In genomic region chr18:49364821-49365220, GRCh38 we compare ENCODE assay signal across 17 cellular contexts.
DNase-seq lines count a peak whose midpoint lies in the region; ATAC-seq, FAIRE-seq and TF ChIP-seq lines count a peak whose summit lies in the region.
"Had no signal": no experiment of that assay in that cellular context is flagged by ENCODE, and none has a peak within 500 bp of the region (broad histone marks: within the 10 kb centered on the region; RNA-seq: fewer than 3 reads in every experiment).

No MANE protein-coding gene starts in this region.

- CTCF ChIA-PET in HepG2 (lab: Yijun Ruan, JAX; ENCODE audit: low intra/inter-chr PET ratio, low total read pairs) (no interaction called here), mammary epithelial cell (lab: Charles Lee; ENCODE audit: low non-redundant PET) (no interaction called here), SK-N-SH (lab: Yijun Ruan, JAX) (no interaction called here)

- no peak for TF ChIP-seq POLR2A in HepG2 (IDR thresholded peaks at IDR 0.05; ENCODE audit: insufficient read depth in 1 of 2, low read depth in 2 of 2, low read length in 2 of 2)
- TF ChIP-seq POLR2A in right lobe of liver (IDR thresholded peaks at IDR 0.05) = no peak
- TF ChIP-seq POLR2A in thyroid gland (IDR thresholded peaks at IDR 0.05) = no peak

- BruUV-seq in HepG2 (replicated peaks; lab: Mats Ljungman, UMichigan) (no TSS peak), mammary epithelial cell (replicated peaks; lab: Mats Ljungman, UMichigan) (no TSS peak)

- FAIRE-seq in HepG2 (lab: Jason Lieb, UNC) = no peak
- peak; percentile 62 for FAIRE-seq in keratinocyte (lab: Jason Lieb, UNC)
- FAIRE-seq: A204.1, H54 had no signal

- POLR2A ChIA-PET in HepG2 (lab: Yijun Ruan, JAX) = no interaction called here
- POLR2A ChIA-PET in SK-N-SH (lab: Yijun Ruan, JAX) = no interaction called here

- in situ Hi-C loops in HepG2 (cut with HindIII; ENCODE audit: extremely low pct_ligation_motif_present, low pct_unique_long_range_greater_than_20kb) = no loop called here
- in situ Hi-C loops in mammary epithelial cell (cut with MboI; ENCODE audit: low sequenced_read_pairs in 2 of 2) = no loop called here

- DNase-seq in HepG2 (ENCODE audit: low spot score) (no peak), right lobe of liver (no peak), mammary epithelial cell (peak; percentile 11), keratinocyte (ENCODE audit: low read depth, low spot score) (no peak), thyroid gland (no peak), iPS-NIHi7 (ENCODE audit: extremely low spot score) (no peak), SK-N-SH (no peak), NCI-H2227 treated with DMSO at 0.1 percent for 48 hours (lab: John Stamatoyannopoulos, UW) (no peak)
- DNase-seq: C1 segment of cervical spinal cord; CD4-positive, alpha-beta memory T cell; DMS79 treated with DMSO at 0.1 percent for 48 hours; EL; GF-D8; GM23248 had no signal

- H3K27ac ChIP-seq in HepG2 (ENCODE audit: extremely low read length, insufficient read depth, low read length) (no peak overlapping the region), right lobe of liver (no peak overlapping the region), mammary epithelial cell (ENCODE audit: insufficient read depth, low read depth, low read length) (no peak overlapping the region), keratinocyte (ENCODE audit: control insufficient read depth, insufficient read depth, low read length) (no peak overlapping the region), thyroid gland (peak overlapping the region in 2 of 3 donors; percentile 5 to 33), SK-N-SH (ENCODE audit: low read depth in 2 of 2, low read length in 1 of 2) (no peak overlapping the region)
- H3K27ac ChIP-seq: GM23248 had no signal

- dilution Hi-C loops in mammary epithelial cell (cut with HindIII; ENCODE audit: low sequenced_read_pairs) (no loop called here), keratinocyte (cut with MboI; ENCODE audit: extremely low pct_ligation_motif_present, low sequenced_read_pairs) (no loop called here)

- H3K9me3 ChIP-seq in HepG2 (ENCODE audit: low read length) = no peaks in the 10 kb centered on the region
- H3K9me3 ChIP-seq in right lobe of liver = no peaks in the 10 kb centered on the region
- H3K9me3 ChIP-seq in mammary epithelial cell (replicated peaks; ENCODE audit: insufficient read depth, low read length) = no peaks in the 10 kb centered on the region
- H3K9me3 ChIP-seq in keratinocyte (ENCODE audit: control insufficient read depth, low read depth, low read length) = no peaks in the 10 kb centered on the region
- no peaks in the 10 kb centered on the region for H3K9me3 ChIP-seq in thyroid gland
- no peaks in the 10 kb centered on the region for H3K9me3 ChIP-seq in SK-N-SH

- 90% methylated on average over 1 of the region's 1 CpG for WGBS in HepG2 (ENCODE audit: low lambda C conversion rate)
- WGBS in right lobe of liver (ENCODE audit: insufficient coverage, low coverage, low lambda C conversion rate, missing lambda C conversion rate) = 100% methylated on average over 1 of the region's 1 CpG
- WGBS in mammary epithelial cell (ENCODE audit: low coverage, missing lambda C conversion rate) = 25% methylated on average over 1 of the region's 1 CpG
- WGBS in thyroid gland, 2 donors = 94 to 97% methylated on average over 1 of the region's 1 CpG
- WGBS in SK-N-SH (ENCODE audit: low lambda C conversion rate) = 92% methylated on average over 1 of the region's 1 CpG

- H3K9ac ChIP-seq in HepG2 (ENCODE audit: insufficient read depth, low read depth, low read length) (no peak overlapping the region), mammary epithelial cell (ENCODE audit: insufficient read depth, low read length) (no peak overlapping the region), keratinocyte (ENCODE audit: control insufficient read depth, extremely low read depth, insufficient read depth, low read length) (no peak overlapping the region), SK-N-SH (no peak overlapping the region)
- H3K9ac ChIP-seq: GM23248 had no signal

- no peak for TF ChIP-seq RAD21 in HepG2 (CRISPR knock-in tag; IDR thresholded peaks at IDR 0.05)
- no peak for TF ChIP-seq RAD21 in SK-N-SH (IDR thresholded peaks at IDR 0.05; ENCODE audit: low read length)

- H3K4me1 ChIP-seq in HepG2 (ENCODE audit: insufficient read depth, low read length) (peaks cover 16% of the 10 kb centered on the region), right lobe of liver (no peaks in the 10 kb centered on the region), mammary epithelial cell (ENCODE audit: insufficient read depth, low read length) (peaks cover 9% of the 10 kb centered on the region), keratinocyte (ENCODE audit: control insufficient read depth, extremely low read depth, insufficient read depth, low read length) (peaks cover 3% of the 10 kb centered on the region), thyroid gland (peaks cover 20 to 35% of the 10 kb centered on the region in 2 donors), SK-N-SH (ENCODE audit: control insufficient read depth in 1 of 2, insufficient read depth in 2 of 2, low read depth in 1 of 2, low read length in 1 of 2) (no peaks in the 10 kb centered on the region)

- no peak for ATAC-seq in HepG2
- ATAC-seq in right lobe of liver = no peak
- ATAC-seq: HCT116 had no signal

- H4K20me1 ChIP-seq in HepG2 (ENCODE audit: insufficient read depth, low read length) = no peaks in the 10 kb centered on the region
- no peaks in the 10 kb centered on the region for H4K20me1 ChIP-seq in mammary epithelial cell (ENCODE audit: insufficient read depth, low read length)
- H4K20me1 ChIP-seq in keratinocyte (ENCODE audit: control insufficient read depth, extremely low read depth, insufficient read depth, low read length) = no peaks in the 10 kb centered on the region
- no peaks in the 10 kb centered on the region for H4K20me1 ChIP-seq in SK-N-SH (ENCODE audit: insufficient read depth)

- H3F3A ChIP-seq in SK-N-SH (replicated peaks; ENCODE audit: insufficient read depth) = no peaks in the 10 kb centered on the region

- no peak overlapping the region for H2AFZ ChIP-seq in HepG2 (ENCODE audit: low read length)
- no peak overlapping the region for H2AFZ ChIP-seq in mammary epithelial cell (ENCODE audit: low read depth, low read length)
- no peak overlapping the region for H2AFZ ChIP-seq in keratinocyte (ENCODE audit: control insufficient read depth, low read length)
- no peak overlapping the region for H2AFZ ChIP-seq in SK-N-SH (ENCODE audit: low read depth)
- H2AFZ ChIP-seq: GM23248 had no signal

- H3K9me2 ChIP-seq in SK-N-SH = no peaks in the 10 kb centered on the region

- no peak overlapping the region for H3K4me3 ChIP-seq in HepG2 (replicated peaks in 1 of 3; ENCODE audit: insufficient read depth in 1 of 3, low read depth in 2 of 3, low read length in 3 of 3)
- no peak overlapping the region for H3K4me3 ChIP-seq in right lobe of liver
- no peak overlapping the region for H3K4me3 ChIP-seq in mammary epithelial cell (replicated peaks in 1 of 3; ENCODE audit: insufficient read depth in 1 of 3, low read depth in 2 of 3, low read length in 3 of 3)
- H3K4me3 ChIP-seq in keratinocyte (ENCODE audit: control insufficient read depth in 2 of 3, extremely low read depth in 1 of 3, insufficient read depth in 2 of 3, low read depth in 1 of 3, low read length in 3 of 3) = no peak overlapping the region
- H3K4me3 ChIP-seq in thyroid gland (replicated peaks in 1 of 3) = no peak overlapping the region
- H3K4me3 ChIP-seq in SK-N-SH (ENCODE audit: low read depth in 2 of 2, low read length in 1 of 2) = no peak overlapping the region
- H3K4me3 ChIP-seq: GM23248 had no signal

- intact Hi-C loops in HepG2 (cut with micrococcal nuclease; ENCODE audit: unreplicated experiment) = no loop called here
- intact Hi-C loops in right lobe of liver (cut with DNase I) = no loop called here
- intact Hi-C loops in mammary epithelial cell (cut with micrococcal nuclease) = loop anchor here (5.0 kb wide), 1 partner anchor 113 kb away; no protein-coding TSS in a partner anchor
- intact Hi-C loops in thyroid gland (cut with DNase I) = no loop called here

- H3K4me2 ChIP-seq in HepG2 (ENCODE audit: low read depth, low read length) (no peak overlapping the region), mammary epithelial cell (ENCODE audit: insufficient read depth, low read depth, low read length) (no peak overlapping the region), keratinocyte (ENCODE audit: control insufficient read depth, extremely low read depth, insufficient read depth, low read depth, low read length) (no peak overlapping the region), SK-N-SH (no peak overlapping the region)

- TF ChIP-seq EP300 in HepG2 (IDR thresholded peaks at IDR 0.05; ENCODE audit: low read depth in 2 of 2, low read length in 2 of 2) = no peak
- no peak for TF ChIP-seq EP300 in HepG2 (CRISPR knock-in tag; IDR thresholded peaks at IDR 0.05; ENCODE audit: borderline replicate concordance)
- TF ChIP-seq EP300 in SK-N-SH (IDR thresholded peaks at IDR 0.05; ENCODE audit: borderline replicate concordance in 1 of 2, low read depth in 1 of 2, low read length in 1 of 2) = no peak

- no peak for TF ChIP-seq CTCF in HepG2 (CRISPR knock-in tag; IDR thresholded peaks at IDR 0.05)
- no peak for TF ChIP-seq CTCF in right lobe of liver (IDR thresholded peaks at IDR 0.05)
- TF ChIP-seq CTCF in mammary epithelial cell (conservative IDR thresholded peaks at IDR 0.05 in 1 of 2, IDR thresholded peaks at IDR 0.05 in 1 of 2; ENCODE audit: extremely low read depth in 1 of 2, insufficient read depth in 1 of 2, low read depth in 1 of 2, low read length in 2 of 2) = no peak
- no peak for TF ChIP-seq CTCF in keratinocyte (optimal IDR thresholded peaks at IDR 0.05 in 1 of 3, IDR thresholded peaks at IDR 0.05 in 1 of 3, conservative IDR thresholded peaks at IDR 0.05 in 1 of 3; ENCODE audit: extremely low read depth in 1 of 3, insufficient read depth in 2 of 3, low read length in 3 of 3)
- no peak for TF ChIP-seq CTCF in thyroid gland (IDR thresholded peaks at IDR 0.05)
- TF ChIP-seq CTCF in SK-N-SH (IDR thresholded peaks at IDR 0.05) = no peak

- H3K79me2 ChIP-seq in HepG2 (ENCODE audit: insufficient read depth, low read length) (no peaks in the 10 kb centered on the region), mammary epithelial cell (ENCODE audit: insufficient read depth, low read length) (peaks cover 2% of the 10 kb centered on the region), keratinocyte (ENCODE audit: control insufficient read depth, insufficient read depth, low read length) (no peaks in the 10 kb centered on the region), SK-N-SH (ENCODE audit: insufficient read depth) (no peaks in the 10 kb centered on the region)

- H3K36me3 ChIP-seq in HepG2 (replicated peaks in 1 of 2; ENCODE audit: control insufficient read depth in 1 of 2, insufficient read depth in 2 of 2, low read length in 2 of 2) (peaks cover 0 to 9% of the 10 kb centered on the region in 2 experiments; a peak in 2 of 5 replicates), right lobe of liver (peaks cover 0 to 8% (median 1%) of the 10 kb centered on the region in 4 donors), mammary epithelial cell (ENCODE audit: insufficient read depth, low read length) (no peaks in the 10 kb centered on the region), keratinocyte (ENCODE audit: control insufficient read depth in 2 of 2, extremely low read depth in 1 of 2, insufficient read depth in 2 of 2, low read length in 2 of 2) (no peaks in the 10 kb centered on the region), thyroid gland (no peaks in the 10 kb centered on the region), SK-N-SH (replicated peaks in 1 of 2; ENCODE audit: control insufficient read depth in 1 of 2, insufficient read depth in 2 of 2, low read length in 1 of 2) (peaks cover 0 to 6% of the 10 kb centered on the region in 2 experiments)

- H3K27me3 ChIP-seq in HepG2 (ENCODE audit: control insufficient read depth in 1 of 2, insufficient read depth in 2 of 2, low read length in 2 of 2) = no peaks in the 10 kb centered on the region
- H3K27me3 ChIP-seq in right lobe of liver = no peaks in the 10 kb centered on the region
- no peaks in the 10 kb centered on the region for H3K27me3 ChIP-seq in mammary epithelial cell (ENCODE audit: insufficient read depth, low read length)
- H3K27me3 ChIP-seq in keratinocyte (ENCODE audit: control insufficient read depth, extremely low read depth, insufficient read depth, low read length) = no peaks in the 10 kb centered on the region
- no peaks in the 10 kb centered on the region for H3K27me3 ChIP-seq in thyroid gland
- H3K27me3 ChIP-seq in SK-N-SH (ENCODE audit: insufficient read depth) = no peaks in the 10 kb centered on the region

- no peaks in the 10 kb centered on the region for H3K9me1 ChIP-seq in keratinocyte (ENCODE audit: control insufficient read depth, extremely low read depth, insufficient read depth, low read length)

Comparison
In these comparisons a context has a peak if more than half of its experiments do, and no peak if none do; other contexts are left out.
1. H3K27ac ChIP-seq: peak in thyroid gland (2 of 3); none in HepG2 (single experiment), right lobe of liver (0 of 3), mammary epithelial cell (single experiment), keratinocyte (single experiment) and SK-N-SH (0 of 2).